In genomic region chr17:66605561-66605960, GRCh38 we compare ENCODE assay signal across 2 cellular contexts.
TF ChIP-seq lines count a peak whose summit lies in the region.

No MANE protein-coding gene starts in this region.

TF ChIP-seq in IMR-90, 13 proteins besides CTCF, POLR2A, EP300 and RAD21 (continued from another document):
- TF ChIP-seq RCOR1 (IDR thresholded peaks at IDR 0.05; ENCODE audit: insufficient replicate concordance, low read length) (no peak), NFE2L2 (IDR thresholded peaks at IDR 0.05; ENCODE audit: low read depth, low read length) (no peak), RFX5 (IDR thresholded peaks at IDR 0.05; ENCODE audit: low read depth, low read length) (no peak), BHLHE40 (IDR thresholded peaks at IDR 0.05; ENCODE audit: low read depth, low read length) (no peak), MAZ (IDR thresholded peaks at IDR 0.05; ENCODE audit: borderline replicate concordance, low read depth, low read length) (no peak)

TF ChIP-seq in WTC11, 78 proteins besides CTCF, POLR2A, EP300 and RAD21 (continued from another document):
- TF ChIP-seq STAT6 (CRISPR knock-in tag; conservative IDR thresholded peaks at IDR 0.05; ENCODE audit: low read depth) = no peak
- TF ChIP-seq NFATC4 (CRISPR knock-in tag; IDR thresholded peaks at IDR 0.05) = no peak
- TF ChIP-seq USF2 (CRISPR knock-in tag; IDR thresholded peaks at IDR 0.05) = no peak
- TF ChIP-seq HMGA2 (CRISPR knock-in tag; IDR thresholded peaks at IDR 0.05) = no peak
- no peak for TF ChIP-seq NFE2L1 (CRISPR knock-in tag; IDR thresholded peaks at IDR 0.05)
- no peak for TF ChIP-seq JAZF1 (CRISPR knock-in tag; IDR thresholded peaks at IDR 0.05)
- TF ChIP-seq ZNF263 (CRISPR knock-in tag; IDR thresholded peaks at IDR 0.05; ENCODE audit: low read depth) = no peak
- TF ChIP-seq, protein P1, sequence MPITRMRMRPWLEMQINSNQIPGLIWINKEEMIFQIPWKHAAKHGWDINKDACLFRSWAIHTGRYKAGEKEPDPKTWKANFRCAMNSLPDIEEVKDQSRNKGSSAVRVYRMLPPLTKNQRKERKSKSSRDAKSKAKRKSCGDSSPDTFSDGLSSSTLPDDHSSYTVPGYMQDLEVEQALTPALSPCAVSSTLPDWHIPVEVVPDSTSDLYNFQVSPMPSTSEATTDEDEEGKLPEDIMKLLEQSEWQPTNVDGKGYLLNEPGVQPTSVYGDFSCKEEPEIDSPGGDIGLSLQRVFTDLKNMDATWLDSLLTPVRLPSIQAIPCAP (CRISPR knock-in tag; IDR thresholded peaks at IDR 0.05) = no peak
- TF ChIP-seq, protein P2, sequence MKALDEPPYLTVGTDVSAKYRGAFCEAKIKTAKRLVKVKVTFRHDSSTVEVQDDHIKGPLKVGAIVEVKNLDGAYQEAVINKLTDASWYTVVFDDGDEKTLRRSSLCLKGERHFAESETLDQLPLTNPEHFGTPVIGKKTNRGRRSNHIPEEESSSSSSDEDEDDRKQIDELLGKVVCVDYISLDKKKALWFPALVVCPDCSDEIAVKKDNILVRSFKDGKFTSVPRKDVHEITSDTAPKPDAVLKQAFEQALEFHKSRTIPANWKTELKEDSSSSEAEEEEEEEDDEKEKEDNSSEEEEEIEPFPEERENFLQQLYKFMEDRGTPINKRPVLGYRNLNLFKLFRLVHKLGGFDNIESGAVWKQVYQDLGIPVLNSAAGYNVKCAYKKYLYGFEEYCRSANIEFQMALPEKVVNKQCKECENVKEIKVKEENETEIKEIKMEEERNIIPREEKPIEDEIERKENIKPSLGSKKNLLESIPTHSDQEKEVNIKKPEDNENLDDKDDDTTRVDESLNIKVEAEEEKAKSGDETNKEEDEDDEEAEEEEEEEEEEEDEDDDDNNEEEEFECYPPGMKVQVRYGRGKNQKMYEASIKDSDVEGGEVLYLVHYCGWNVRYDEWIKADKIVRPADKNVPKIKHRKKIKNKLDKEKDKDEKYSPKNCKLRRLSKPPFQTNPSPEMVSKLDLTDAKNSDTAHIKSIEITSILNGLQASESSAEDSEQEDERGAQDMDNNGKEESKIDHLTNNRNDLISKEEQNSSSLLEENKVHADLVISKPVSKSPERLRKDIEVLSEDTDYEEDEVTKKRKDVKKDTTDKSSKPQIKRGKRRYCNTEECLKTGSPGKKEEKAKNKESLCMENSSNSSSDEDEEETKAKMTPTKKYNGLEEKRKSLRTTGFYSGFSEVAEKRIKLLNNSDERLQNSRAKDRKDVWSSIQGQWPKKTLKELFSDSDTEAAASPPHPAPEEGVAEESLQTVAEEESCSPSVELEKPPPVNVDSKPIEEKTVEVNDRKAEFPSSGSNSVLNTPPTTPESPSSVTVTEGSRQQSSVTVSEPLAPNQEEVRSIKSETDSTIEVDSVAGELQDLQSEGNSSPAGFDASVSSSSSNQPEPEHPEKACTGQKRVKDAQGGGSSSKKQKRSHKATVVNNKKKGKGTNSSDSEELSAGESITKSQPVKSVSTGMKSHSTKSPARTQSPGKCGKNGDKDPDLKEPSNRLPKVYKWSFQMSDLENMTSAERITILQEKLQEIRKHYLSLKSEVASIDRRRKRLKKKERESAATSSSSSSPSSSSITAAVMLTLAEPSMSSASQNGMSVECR (CRISPR knock-in tag; IDR thresholded peaks at IDR 0.05; ENCODE audit: borderline replicate concordance) = no peak
- no peak for TF ChIP-seq ATF1 (CRISPR knock-in tag; IDR thresholded peaks at IDR 0.05)
- no peak for TF ChIP-seq CREM (CRISPR knock-in tag; IDR thresholded peaks at IDR 0.05)
- TF ChIP-seq, protein P3, sequence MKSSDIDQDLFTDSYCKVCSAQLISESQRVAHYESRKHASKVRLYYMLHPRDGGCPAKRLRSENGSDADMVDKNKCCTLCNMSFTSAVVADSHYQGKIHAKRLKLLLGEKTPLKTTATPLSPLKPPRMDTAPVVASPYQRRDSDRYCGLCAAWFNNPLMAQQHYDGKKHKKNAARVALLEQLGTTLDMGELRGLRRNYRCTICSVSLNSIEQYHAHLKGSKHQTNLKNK (CRISPR knock-in tag; IDR thresholded peaks at IDR 0.05) = no peak
